8 cellular contexts compared by ENCODE assay signal in genomic region chr6:28922004-28922840, GRCh38. TPM values are rescaled to one million over a fixed set of nuclear protein-coding genes. Genes with fewer than 3 reads are reported as not detected.
A peak's percentile ranks its signal among the peaks of the same experiment; 100 is the strongest.
DNase-seq lines count a peak whose midpoint lies in the region; ATAC-seq and TF ChIP-seq lines count a peak whose summit lies in the region.

No MANE protein-coding gene starts in this region.

- H3K9me3 ChIP-seq in gastrocnemius medialis, result no peaks in the 10 kb centered on the region

- ATAC-seq in activated T-cell treated with anti-CD3 and anti-CD28 coated beads, Interleukin-2, amount 50 U/mL, for 4 hours, result peak; percentile 20 to 37
- ATAC-seq in gastrocnemius medialis (peak in 1 of 2 donors; percentile 49), GM19455 (IDR thresholded peaks at IDR 0.05; ENCODE audit: unreplicated experiment) (no peak), HG03460 (IDR thresholded peaks at IDR 0.05; ENCODE audit: unreplicated experiment) (no peak)

- H3K4me3 Mint-ChIP-seq in activated T-cell treated with anti-CD3 and anti-CD28 coated beads, Interleukin-2, amount 50 U/mL, for 4 hours, result peak overlapping the region; percentile 88
- peak overlapping the region; percentile 98 for H3K4me3 Mint-ChIP-seq in glutamatergic neuron (ENCODE audit: unreplicated experiment)

- H3K4me1 Mint-ChIP-seq in activated T-cell treated with anti-CD3 and anti-CD28 coated beads, Interleukin-2, amount 50 U/mL, for 4 hours (ENCODE audit: low read depth), result peaks cover 47% of the 10 kb centered on the region
- peaks cover 7% of the 10 kb centered on the region for H3K4me1 Mint-ChIP-seq in glutamatergic neuron (ENCODE audit: low read depth, unreplicated experiment)

- intact Hi-C loops in gastrocnemius medialis (cut with DNase I; ENCODE audit: low total_unique reads), result loop anchor here (10.0 kb wide), 1 partner anchor 63 kb away; no protein-coding TSS in a partner anchor

- H3K27ac ChIP-seq in gastrocnemius medialis, result peak overlapping the region; percentile 90 to 96 (median 95)

- peak in 1 of 2 donors; percentile 18 for TF ChIP-seq POLR2A in gastrocnemius medialis (IDR thresholded peaks at IDR 0.05)

- no peaks in the 10 kb centered on the region for H3K9me3 Mint-ChIP-seq in activated T-cell treated with anti-CD3 and anti-CD28 coated beads, Interleukin-2, amount 50 U/mL, for 4 hours
- H3K9me3 Mint-ChIP-seq in glutamatergic neuron (ENCODE audit: unreplicated experiment), result peaks cover 11% of the 10 kb centered on the region

- DNase-seq in AG10803 (ENCODE audit: low read depth) (peak; percentile 27), HT1080 (ENCODE audit: low read depth) (peak; percentile 71), glutamatergic neuron (no peak), gastrocnemius medialis (peak in 1 of 2 donors; percentile 57), AML-193 (lab: John Stamatoyannopoulos, UW) (no peak)
- peak; percentile 36 for DNase-seq in activated T-cell treated with anti-CD3 and anti-CD28 coated beads, Interleukin-2, amount 50 U/mL, for 4 hours

- H3K27me3 Mint-ChIP-seq in activated T-cell treated with anti-CD3 and anti-CD28 coated beads, Interleukin-2, amount 50 U/mL, for 4 hours (ENCODE audit: low read depth), result no peaks in the 10 kb centered on the region
- H3K27me3 Mint-ChIP-seq in glutamatergic neuron (ENCODE audit: unreplicated experiment), result peaks cover 3% of the 10 kb centered on the region

- peak overlapping the region; percentile 96 for H3K4me3 ChIP-seq in AG10803 (ENCODE audit: low read length)
- H3K4me3 ChIP-seq in gastrocnemius medialis, result peak overlapping the region; percentile 79 to 91 (median 88)

- peaks cover 36% of the 10 kb centered on the region for H3K36me3 Mint-ChIP-seq in activated T-cell treated with anti-CD3 and anti-CD28 coated beads, Interleukin-2, amount 50 U/mL, for 4 hours (ENCODE audit: insufficient read depth)
- no peaks in the 10 kb centered on the region for H3K36me3 Mint-ChIP-seq in glutamatergic neuron (ENCODE audit: unreplicated experiment)

- in situ Hi-C loops in gastrocnemius medialis (cut with MboI; ENCODE audit: low sequenced_read_pairs in 4 of 4), result no loop called here

- TF ChIP-seq CTCF in AG10803 (conservative IDR thresholded peaks at IDR 0.05; ENCODE audit: low read length) (no peak), glutamatergic neuron (IDR thresholded peaks at IDR 0.05; ENCODE audit: partially characterized antibody, unreplicated experiment) (no peak), gastrocnemius medialis (IDR thresholded peaks at IDR 0.05 in 4 of 5, conservative IDR thresholded peaks at IDR 0.05 in 1 of 5) (no peak)

- peaks cover 16% of the 10 kb centered on the region in 2 donors for H3K4me1 ChIP-seq in gastrocnemius medialis

- no peaks in the 10 kb centered on the region for H3K27me3 ChIP-seq in gastrocnemius medialis

- H3K36me3 ChIP-seq in gastrocnemius medialis, result peaks cover 4 to 47% of the 10 kb centered on the region in 2 donors

- peak overlapping the region; percentile 97 for H3K27ac Mint-ChIP-seq in glutamatergic neuron (ENCODE audit: unreplicated experiment)

RNA-seq across cellular contexts. Expression of gene TRIM27, which starts 1.6 kb away (rescaled TPM):
- 87.3 and 89.5 TPM in 2 replicates for total RNA-seq in HT1080 (2014; rRNA removed; shearing (Covaris generic))
- polyA plus RNA-seq in HT1080 (2015; cell fraction: cytosol; rRNA removed), result 68.2 and 68.5 TPM in 2 replicates
- polyA plus RNA-seq in HT1080 (2015; cell fraction: nucleus; rRNA removed), result 148 and 152 TPM in 2 replicates
- 10 to 100 TPM; 54.7 to 64.4 (median 58.4) TPM for total RNA-seq in activated T-cell treated with anti-CD3 and anti-CD28 coated beads, Interleukin-2, amount 50 U/mL, for 4 hours
- total RNA-seq in glutamatergic neuron (ENCODE audit: unreplicated experiment) (65.2 TPM), gastrocnemius medialis (10 to 100 TPM; 33.6 to 45.1 (median 36.1) TPM)

Comparison
In these comparisons a context has a peak if more than half of its experiments do, and no peak if none do; other contexts are left out.
1. DNase-seq: peak in AG10803 (single experiment), HT1080 (single experiment) and activated T-cell treated with anti-CD3 and anti-CD28 coated beads, Interleukin-2, amount 50 U/mL, for 4 hours (single experiment); none in glutamatergic neuron (single experiment) and AML-193 (0 of 2).
2. ATAC-seq: peak in activated T-cell treated with anti-CD3 and anti-CD28 coated beads, Interleukin-2, amount 50 U/mL, for 4 hours (2 of 2); none in GM19455 (single experiment) and HG03460 (single experiment).